ENCODE assay signal across 9 cellular contexts in the genomic region with DNA sequence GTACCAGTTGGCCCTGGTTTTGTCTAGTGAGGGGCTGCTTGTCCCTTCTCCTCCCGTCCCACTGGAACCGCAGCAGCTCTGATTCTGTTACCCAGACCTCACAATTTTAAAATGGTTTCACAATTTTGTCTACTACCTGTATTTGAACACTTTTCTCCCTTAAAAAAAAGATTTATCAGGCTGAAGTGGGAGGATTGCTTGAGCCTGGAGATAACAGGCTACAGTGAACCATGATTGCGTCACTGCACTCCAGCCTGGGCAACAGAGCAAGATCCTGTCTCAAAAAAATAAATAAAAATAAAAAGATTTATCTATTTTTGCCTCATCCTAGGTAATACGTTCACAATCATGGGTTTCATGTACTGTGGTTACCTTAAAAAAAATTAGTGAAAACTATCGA. TPM values are rescaled to one million over a fixed set of nuclear protein-coding genes. Genes with fewer than 3 reads are reported as not detected.
DNase-seq lines count a peak whose midpoint lies in the region; ATAC-seq and TF ChIP-seq lines count a peak whose summit lies in the region.
"Had no signal": no experiment of that assay in that cellular context is flagged by ENCODE, and none has a peak within 500 bp of the region (broad histone marks: within the 10 kb centered on the region; RNA-seq: fewer than 3 reads in every experiment).

No MANE protein-coding gene starts in this region.

- ATAC-seq in PC-3 (no peak), HG03521 (IDR thresholded peaks at IDR 0.05; ENCODE audit: unreplicated experiment) (no peak)

- CTCF ChIA-PET in CD8-positive, alpha-beta memory T cell (lab: Charles Lee) = no interaction called here
- CTCF ChIA-PET in PC-3 (lab: Charles Lee) (no interaction called here), HEK293T (lab: Yijun Ruan, JAX) (interaction anchor here (1.4 kb wide), 1 partner anchor 16 kb away, joined by 3 read pairs; no protein-coding TSS in a partner anchor)

- peaks cover 21% of the 10 kb centered on the region for H3K79me2 ChIP-seq in PC-3 (ENCODE audit: low read length)

- no peaks in the 10 kb centered on the region for H3K27me3 ChIP-seq in CD8-positive, alpha-beta memory T cell (ENCODE audit: insufficient read depth, low read length, poor library complexity, severe bottlenecking)
- H3K27me3 ChIP-seq in PC-3 (ENCODE audit: low read length) (no peaks in the 10 kb centered on the region), endodermal cell (ENCODE audit: control insufficient read depth, insufficient read depth, low read length, poor library complexity, severe bottlenecking) (no peaks in the 10 kb centered on the region)

- H3K4me3 Mint-ChIP-seq in CD8-positive, alpha-beta memory T cell = peak overlapping the region; percentile 13 to 99 (median 45)
- peak overlapping the region; percentile 81 for H3K4me3 Mint-ChIP-seq in endodermal cell
- peak overlapping the region; percentile 96 for H3K4me3 Mint-ChIP-seq in osteocyte (ENCODE audit: unreplicated experiment)

- peaks cover 0 to 3% of the 10 kb centered on the region in 2 donors for H3K27me3 Mint-ChIP-seq in CD8-positive, alpha-beta memory T cell
- no peaks in the 10 kb centered on the region for H3K27me3 Mint-ChIP-seq in endodermal cell (ENCODE audit: insufficient read depth)
- H3K27me3 Mint-ChIP-seq in osteocyte (ENCODE audit: unreplicated experiment) = no peaks in the 10 kb centered on the region

- H3K4me1 ChIP-seq in CD8-positive, alpha-beta memory T cell (ENCODE audit: insufficient read depth, low read length) = peaks cover 31% of the 10 kb centered on the region
- peaks cover 15% of the 10 kb centered on the region; the same call in 1 of the 2 replicates for H3K4me1 ChIP-seq in PC-3 (ENCODE audit: insufficient read depth, low read length)
- H3K4me1 ChIP-seq in endodermal cell (ENCODE audit: control insufficient read depth, insufficient read depth, low read length) = peaks cover 2% of the 10 kb centered on the region

- no peak for DNase-seq in CD8-positive, alpha-beta memory T cell
- DNase-seq in PC-3 (no peak), endodermal cell (no peak), osteocyte (ENCODE audit: extremely low spot score, unreplicated experiment) (no peak), NCI-H774 (lab: John Stamatoyannopoulos, UW) (no peak), HEK293T (ENCODE audit: extremely low spot score) (no peak), islet precursor cell (no peak)

- H3K36me3 ChIP-seq in CD8-positive, alpha-beta memory T cell (ENCODE audit: insufficient read depth, low read length) = no peaks in the 10 kb centered on the region
- H3K36me3 ChIP-seq in PC-3 (ENCODE audit: low read depth, low read length) (peaks cover 2% of the 10 kb centered on the region; the same call in 1 of the 2 replicates), endodermal cell (ENCODE audit: control insufficient read depth, insufficient read depth, low read length) (peaks cover 3% of the 10 kb centered on the region)

- H4K20me1 ChIP-seq in PC-3 (ENCODE audit: low read length) = peaks cover 3% of the 10 kb centered on the region; the same call in 1 of the 2 replicates

- H3K9me2 ChIP-seq in PC-3 (replicated peaks; ENCODE audit: low read length) = no peaks in the 10 kb centered on the region

- peak overlapping the region; percentile 90 for H3K4me2 ChIP-seq in PC-3 (ENCODE audit: low read length)

- H3K4me3 ChIP-seq in CD8-positive, alpha-beta memory T cell (ENCODE audit: low read length) = peak overlapping the region; percentile 92
- H3K4me3 ChIP-seq in PC-3 (ENCODE audit: low read length) (peak overlapping the region; percentile 78; the same call in 1 of the 2 replicates), endodermal cell (ENCODE audit: low read length) (peak overlapping the region; percentile 90)

- H2AFZ ChIP-seq in PC-3 (ENCODE audit: low read length) = peak overlapping the region; percentile 96

- no peaks in the 10 kb centered on the region for H3F3A ChIP-seq in PC-3 (ENCODE audit: low read length, unreplicated experiment)

- no TSS peak for BruUV-seq in PC-3 (replicated peaks; lab: Mats Ljungman, UMichigan)

- no peaks in the 10 kb centered on the region for H3K9me3 Mint-ChIP-seq in CD8-positive, alpha-beta memory T cell
- H3K9me3 Mint-ChIP-seq in endodermal cell (no peaks in the 10 kb centered on the region), osteocyte (ENCODE audit: unreplicated experiment) (no peaks in the 10 kb centered on the region)

- intact Hi-C loops in PC-3 (cut with micrococcal nuclease) = no loop called here

- H3K36me3 Mint-ChIP-seq in CD8-positive, alpha-beta memory T cell = peaks cover 0 to 21% (median 4%) of the 10 kb centered on the region in 3 donors
- H3K36me3 Mint-ChIP-seq in endodermal cell (ENCODE audit: low read depth) (peaks cover 4% of the 10 kb centered on the region), osteocyte (ENCODE audit: unreplicated experiment) (peaks cover 6% of the 10 kb centered on the region)

- H3K9me3 ChIP-seq in CD8-positive, alpha-beta memory T cell (ENCODE audit: low read length) = no peaks in the 10 kb centered on the region
- no peaks in the 10 kb centered on the region for H3K9me3 ChIP-seq in PC-3 (ENCODE audit: low read length)
- H3K9me3 ChIP-seq in endodermal cell (ENCODE audit: control insufficient read depth, low read length) = no peaks in the 10 kb centered on the region

- 76 to 79% methylated on average over 4 to 5 of the region's 5 CpGs for WGBS in endodermal cell (ENCODE audit: insufficient coverage in 1 of 2, insufficient read length in 1 of 2), 2 experiments

- peak overlapping the region; percentile 92 to 99 (median 99) for H3K27ac Mint-ChIP-seq in CD8-positive, alpha-beta memory T cell
- H3K27ac Mint-ChIP-seq in endodermal cell (peak overlapping the region; percentile 99), osteocyte (ENCODE audit: unreplicated experiment) (peak overlapping the region; percentile 98)

- POLR2A ChIA-PET in CD8-positive, alpha-beta memory T cell (lab: Charles Lee) = interaction anchor here (2.6 kb wide), 1 partner anchor 15 kb away, joined by 19 read pairs; the partner anchor contains the start of gene MYPOP
- POLR2A ChIA-PET in PC-3 (lab: Charles Lee; ENCODE audit: unreplicated experiment) = no interaction called here
- POLR2A ChIA-PET in HEK293T (lab: Yijun Ruan, JAX) = interaction anchor here (1.4 kb wide), 1 partner anchor 118 kb away, joined by 5 read pairs; the partner anchor contains the start of gene SIX5

- no peak for TF ChIP-seq CTCF in PC-3 (conservative IDR thresholded peaks at IDR 0.05; ENCODE audit: low read depth, low read length)
- no peak for TF ChIP-seq CTCF in endodermal cell (conservative IDR thresholded peaks at IDR 0.05)
- no peak for TF ChIP-seq CTCF in osteocyte (IDR thresholded peaks at IDR 0.05)

- H3K9ac ChIP-seq in PC-3 (ENCODE audit: low read length) (peak overlapping the region; percentile 81), endodermal cell (ENCODE audit: extremely low read depth, low read length, poor library complexity, severe bottlenecking) (peak overlapping the region; percentile 81)

- peaks cover 16 to 36% (median 22%) of the 10 kb centered on the region in 3 donors for H3K4me1 Mint-ChIP-seq in CD8-positive, alpha-beta memory T cell
- peaks cover 8% of the 10 kb centered on the region for H3K4me1 Mint-ChIP-seq in endodermal cell
- peaks cover 22% of the 10 kb centered on the region for H3K4me1 Mint-ChIP-seq in osteocyte (ENCODE audit: unreplicated experiment)

- H3K27ac ChIP-seq in CD8-positive, alpha-beta memory T cell (ENCODE audit: low read depth, low read length) = peak overlapping the region; percentile 83
- H3K27ac ChIP-seq in PC-3 (ENCODE audit: low read length) (peak overlapping the region; percentile 68), endodermal cell (ENCODE audit: low read depth, low read length) (peak overlapping the region; percentile 64)

TF ChIP-seq in HEK293T, 16 proteins besides CTCF, POLR2A, EP300 and RAD21 (continues in another document):
- TF ChIP-seq SP1 (IDR thresholded peaks at IDR 0.05) (no peak), FOXA1 (IDR thresholded peaks at IDR 0.05) (no peak), ZNF384 (IDR thresholded peaks at IDR 0.05) (no peak), SUZ12 (IDR thresholded peaks at IDR 0.05) (no peak), LEF1 (IDR thresholded peaks at IDR 0.05; ENCODE audit: borderline replicate concordance) (no peak), NFRKB (IDR thresholded peaks at IDR 0.05) (no peak), HDGF (IDR thresholded peaks at IDR 0.05; ENCODE audit: borderline replicate concordance) (no peak), ARNT (IDR thresholded peaks at IDR 0.05) (no peak)

RNA-seq across cellular contexts. Expression of gene IRF2BP1, which starts 1.4 kb away (rescaled TPM):
- total RNA-seq in CD8-positive, alpha-beta memory T cell = 10 to 100 TPM; 17.9 to 18.6 TPM
- polyA plus RNA-seq in CD8-positive, alpha-beta memory T cell = 8.5 TPM
- 31.5 and 38.6 TPM in 2 replicates for total RNA-seq in PC-3 (2014; rRNA removed)
- total RNA-seq in endodermal cell = 10 to 100 TPM; 23.8 to 30.3 TPM
- 18.0 TPM for polyA plus RNA-seq in endodermal cell (2013, experiment 1 of 2)
- 18.3 TPM for polyA plus RNA-seq in endodermal cell (2013, experiment 2 of 2)
- 29.4 and 30.9 TPM in 2 replicates for total RNA-seq in osteocyte

RNA-seq across cellular contexts. Expression of gene MYPOP, which starts 15.1 kb away (rescaled TPM):
- 1 to 10 TPM; 4.9 to 5.8 TPM for total RNA-seq in CD8-positive, alpha-beta memory T cell
- polyA plus RNA-seq in CD8-positive, alpha-beta memory T cell = 0.46 TPM
- total RNA-seq in PC-3 (2014; rRNA removed) (5.4 and 12.0 TPM in 2 replicates), endodermal cell (10 to 100 TPM; 13.6 to 19.9 TPM), osteocyte (9.9 and 10.4 TPM in 2 replicates)
- 9.8 TPM for polyA plus RNA-seq in endodermal cell (2013, experiment 1 of 2)
- 8.9 TPM for polyA plus RNA-seq in endodermal cell (2013, experiment 2 of 2)

RNA-seq across cellular contexts. Expression of gene FOXA3, which starts 23.2 kb away (rescaled TPM):
- total RNA-seq in CD8-positive, alpha-beta memory T cell = under 1 TPM; 0.59 to 0.62 TPM
- not detected for polyA plus RNA-seq in CD8-positive, alpha-beta memory T cell
- 0.33 and 0.40 TPM in 2 replicates for total RNA-seq in PC-3 (2014; rRNA removed)
- total RNA-seq in endodermal cell = 10 to 100 TPM; 54.2 to 58.1 TPM
- 8.4 TPM for polyA plus RNA-seq in endodermal cell (2013, experiment 1 of 2)
- polyA plus RNA-seq in endodermal cell (2013, experiment 2 of 2) = 8.1 TPM
- total RNA-seq in osteocyte = not detected in 2 replicates

RNA-seq across cellular contexts. Expression of gene SYMPK, which starts 24.4 kb away (rescaled TPM):
- total RNA-seq in CD8-positive, alpha-beta memory T cell = 100 to 1,000 TPM; 116 to 119 TPM
- polyA plus RNA-seq in CD8-positive, alpha-beta memory T cell = 17.5 TPM
- total RNA-seq in PC-3 (2014; rRNA removed) = 36.6 and 67.3 TPM in 2 replicates
- 100 to 1,000 TPM; 104 to 119 TPM for total RNA-seq in endodermal cell
- polyA plus RNA-seq in endodermal cell (2013, experiment 1 of 2) = 68.8 TPM
- 64.9 TPM for polyA plus RNA-seq in endodermal cell (2013, experiment 2 of 2)
- total RNA-seq in osteocyte = 67.2 and 72.1 TPM in 2 replicates

RNA-seq across cellular contexts. Expression of gene NANOS2, which starts 27.3 kb away (rescaled TPM):
- total RNA-seq in CD8-positive, alpha-beta memory T cell = not detected
- not detected for polyA plus RNA-seq in CD8-positive, alpha-beta memory T cell
- total RNA-seq in PC-3 (2014; rRNA removed) (not detected in 2 replicates), endodermal cell (not detected), osteocyte (not detected in 2 replicates)
- not detected for polyA plus RNA-seq in endodermal cell (2013, experiment 1 of 2)
- not detected for polyA plus RNA-seq in endodermal cell (2013, experiment 2 of 2)
- total RNA-seq: renal cortical epithelial cell had no signal

Comparison
In these comparisons a context has a peak if more than half of its experiments do, and no peak if none do; other contexts are left out.
1. H3K4me3 Mint-ChIP-seq: peak in every context shown above with its lines; median percentile 96 in osteocyte; 81 in endodermal cell; 45 in CD8-positive, alpha-beta memory T cell.
2. RNA of gene FOXA3, which starts 23.2 kb away (total RNA-seq): 54.2 to 58.1 TPM in endodermal cell; 0.59 to 0.62 TPM in CD8-positive, alpha-beta memory T cell, 0.33 to 0.40 TPM in PC-3 and not detected in osteocyte; every median in the first group is over 10 times any median in the second.
3. Peak in every context shown above with its lines, with median percentiles within 50 percentile points of each other: H3K27ac ChIP-seq, H3K4me3 ChIP-seq and H3K27ac Mint-ChIP-seq.